In genomic region chr1:26998319-26999300, GRCh38 we compare ENCODE assay signal across 10 cellular contexts. TPM values are rescaled to one million over a fixed set of nuclear protein-coding genes. Genes with fewer than 3 reads are reported as not detected.
A peak's percentile ranks its signal among the peaks of the same experiment; 100 is the strongest.
DNase-seq lines count a peak whose midpoint lies in the region; ATAC-seq and TF ChIP-seq lines count a peak whose summit lies in the region.
"Had no signal": no experiment of that assay in that cellular context is flagged by ENCODE, and none has a peak within 500 bp of the region (broad histone marks: within the 10 kb centered on the region; RNA-seq: fewer than 3 reads in every experiment).

No MANE protein-coding gene starts in this region.

- POLR2A ChIA-PET in Caco-2 (lab: Charles Lee), result interaction anchor here (2.7 kb wide), 1 partner anchor 14 kb away, joined by 13 read pairs; the partner anchor contains the start of gene TENT5B
- POLR2A ChIA-PET in naive thymus-derived CD4-positive, alpha-beta T cell (lab: Charles Lee), result interaction anchor here (0.6 kb wide), 1 partner anchor 120 kb away, joined by 3 read pairs; no protein-coding TSS in a partner anchor

- no peaks in the 10 kb centered on the region for H3K9me3 Mint-ChIP-seq in Caco-2 (ENCODE audit: unreplicated experiment)
- H3K9me3 Mint-ChIP-seq in naive thymus-derived CD4-positive, alpha-beta T cell, result no peaks in the 10 kb centered on the region
- H3K9me3 Mint-ChIP-seq in glutamatergic neuron (ENCODE audit: unreplicated experiment), result peaks cover 7% of the 10 kb centered on the region

- H3K36me3 Mint-ChIP-seq in Caco-2 (ENCODE audit: insufficient read depth, unreplicated experiment), result peaks cover 29% of the 10 kb centered on the region
- no peaks in the 10 kb centered on the region for H3K36me3 Mint-ChIP-seq in naive thymus-derived CD4-positive, alpha-beta T cell
- no peaks in the 10 kb centered on the region for H3K36me3 Mint-ChIP-seq in glutamatergic neuron (ENCODE audit: unreplicated experiment)

- H3K4me1 Mint-ChIP-seq in Caco-2 (ENCODE audit: low read depth, unreplicated experiment) (peaks cover 5% of the 10 kb centered on the region), glutamatergic neuron (ENCODE audit: low read depth, unreplicated experiment) (peaks cover 19% of the 10 kb centered on the region)
- peaks cover 0 to 17% (median 10%) of the 10 kb centered on the region in 7 donors for H3K4me1 Mint-ChIP-seq in naive thymus-derived CD4-positive, alpha-beta T cell

- TF ChIP-seq CTCF in Caco-2 (IDR thresholded peaks at IDR 0.05; ENCODE audit: insufficient read depth in 1 of 2, low read depth in 1 of 2, low read length in 1 of 2, severe bottlenecking in 1 of 2, unreplicated experiment in 1 of 2) (no peak), Peyer's patch (IDR thresholded peaks at IDR 0.05) (no peak), esophagus squamous epithelium (IDR thresholded peaks at IDR 0.05) (no peak), prostate gland (IDR thresholded peaks at IDR 0.05) (no peak), ovary (IDR thresholded peaks at IDR 0.05) (no peak), glutamatergic neuron (IDR thresholded peaks at IDR 0.05; ENCODE audit: partially characterized antibody, unreplicated experiment) (no peak)

- DNase-seq in Caco-2 (no peak), Peyer's patch (no peak), esophagus squamous epithelium (lab: John Stamatoyannopoulos, UW) (no peak), prostate gland (ENCODE audit: low spot score) (no peak), ovary (no peak), glutamatergic neuron (no peak), retina (no peak)
- no peak for DNase-seq in naive thymus-derived CD4-positive, alpha-beta T cell

- peak overlapping the region; percentile 86 for H3K27ac Mint-ChIP-seq in Caco-2 (ENCODE audit: unreplicated experiment)
- no peak overlapping the region for H3K27ac Mint-ChIP-seq in naive thymus-derived CD4-positive, alpha-beta T cell
- H3K27ac Mint-ChIP-seq in glutamatergic neuron (ENCODE audit: unreplicated experiment), result no peak overlapping the region

- H3K27me3 ChIP-seq in Caco-2 (replicated peaks; ENCODE audit: control insufficient read depth, insufficient read depth, low read length) (no peaks in the 10 kb centered on the region), Peyer's patch (no peaks in the 10 kb centered on the region), esophagus squamous epithelium (peaks cover 0 to 26% (median 0%) of the 10 kb centered on the region in 4 donors), prostate gland (replicated peaks; ENCODE audit: insufficient read depth) (no peaks in the 10 kb centered on the region), ovary (no peaks in the 10 kb centered on the region)
- H3K27me3 ChIP-seq in naive thymus-derived CD4-positive, alpha-beta T cell (ENCODE audit: control insufficient read depth in 2 of 2, insufficient read depth in 2 of 2, low read length in 2 of 2), result peaks cover 0 to 13% of the 10 kb centered on the region in 2 donors

- H3K4me3 Mint-ChIP-seq in Caco-2 (ENCODE audit: unreplicated experiment), result no peak overlapping the region
- no peak overlapping the region for H3K4me3 Mint-ChIP-seq in naive thymus-derived CD4-positive, alpha-beta T cell
- H3K4me3 Mint-ChIP-seq in glutamatergic neuron (ENCODE audit: unreplicated experiment), result no peak overlapping the region

- H3K4me1 ChIP-seq in Caco-2 (peaks cover 64% of the 10 kb centered on the region), Peyer's patch (peaks cover 0 to 35% (median 6%) of the 10 kb centered on the region in 4 donors), esophagus squamous epithelium (peaks cover 61 to 97% (median 68%) of the 10 kb centered on the region in 3 donors), prostate gland (replicated peaks) (peaks cover 3% of the 10 kb centered on the region), ovary (ENCODE audit: insufficient read depth) (peaks cover 13% of the 10 kb centered on the region)
- H3K4me1 ChIP-seq in naive thymus-derived CD4-positive, alpha-beta T cell (ENCODE audit: control insufficient read depth in 2 of 2, insufficient read depth in 2 of 2, low read length in 2 of 2), result peaks cover 0 to 14% of the 10 kb centered on the region in 2 donors

- H3K27me3 Mint-ChIP-seq in Caco-2 (ENCODE audit: insufficient read depth, unreplicated experiment), result no peaks in the 10 kb centered on the region
- H3K27me3 Mint-ChIP-seq in naive thymus-derived CD4-positive, alpha-beta T cell, result peaks cover 19 to 47% (median 24%) of the 10 kb centered on the region in 5 donors
- peaks cover 10% of the 10 kb centered on the region for H3K27me3 Mint-ChIP-seq in glutamatergic neuron (ENCODE audit: unreplicated experiment)

- CTCF ChIA-PET in Caco-2 (lab: Charles Lee), result interaction anchor here (0.7 to 1.8 kb wide), 7 partner anchors 14 to 135 kb away, joined by 3 to 10 read pairs (median 5); partner anchors contain the start of genes SFN and TENT5B
- CTCF ChIA-PET in naive thymus-derived CD4-positive, alpha-beta T cell (lab: Charles Lee), result interaction anchor here (0.6 to 2.0 kb wide), 5 partner anchors 9 to 761 kb away, joined by 3 to 6 read pairs (median 3); no protein-coding TSS in a partner anchor

- no peak for TF ChIP-seq EP300 in ovary (IDR thresholded peaks at IDR 0.05)

- intact Hi-C loops in Caco-2 (cut with micrococcal nuclease; ENCODE audit: unreplicated experiment) (loop anchor here (2.0 kb wide), 1 partner anchor 98 kb away; no protein-coding TSS in a partner anchor), esophagus squamous epithelium (cut with DNase I) (loop anchor here (5.0 to 10.0 kb wide), 2 partner anchors 34 to 96 kb away; no protein-coding TSS in a partner anchor), prostate gland (cut with DNase I) (loop anchor here (2.0 kb wide), 1 partner anchor 14 kb away; the partner anchor contains the start of gene TENT5B), ovary (cut with DNase I) (loop anchor here in 3 of 4 donors (5.0 kb wide), 3 partner anchors 44 to 99 kb away; no protein-coding TSS in a partner anchor)
- intact Hi-C loops in naive thymus-derived CD4-positive, alpha-beta T cell (cut with micrococcal nuclease), result no loop called here

- peaks cover 2% of the 10 kb centered on the region; the same call in 1 of the 2 replicates for H3K36me3 ChIP-seq in Caco-2 (ENCODE audit: control insufficient read depth, insufficient read depth, low read length)
- H3K36me3 ChIP-seq in Peyer's patch, result no peaks in the 10 kb centered on the region
- peaks cover 0 to 14% (median 0%) of the 10 kb centered on the region in 3 donors for H3K36me3 ChIP-seq in esophagus squamous epithelium
- H3K36me3 ChIP-seq in prostate gland, result no peaks in the 10 kb centered on the region
- no peaks in the 10 kb centered on the region for H3K36me3 ChIP-seq in naive thymus-derived CD4-positive, alpha-beta T cell (ENCODE audit: control insufficient read depth in 2 of 3, insufficient read depth in 3 of 3, low read length in 3 of 3)
- H3K36me3 ChIP-seq in ovary, result no peaks in the 10 kb centered on the region

- no peak for ATAC-seq in naive thymus-derived CD4-positive, alpha-beta T cell

- no TSS peak for BruUV-seq in Caco-2 (replicated peaks; lab: Mats Ljungman, UMichigan)

- H3K9me3 ChIP-seq in Caco-2, result no peaks in the 10 kb centered on the region
- H3K9me3 ChIP-seq in Peyer's patch, result no peaks in the 10 kb centered on the region
- no peaks in the 10 kb centered on the region for H3K9me3 ChIP-seq in esophagus squamous epithelium
- H3K9me3 ChIP-seq in prostate gland, result no peaks in the 10 kb centered on the region
- H3K9me3 ChIP-seq in naive thymus-derived CD4-positive, alpha-beta T cell (ENCODE audit: control insufficient read depth in 2 of 3, low read length in 3 of 3), result no peaks in the 10 kb centered on the region
- H3K9me3 ChIP-seq in ovary, result no peaks in the 10 kb centered on the region
- H3K9me3 ChIP-seq: psoas muscle had no signal

- H3K27ac ChIP-seq in Peyer's patch, result peak overlapping the region; percentile 57 to 85 (median 68)
- H3K27ac ChIP-seq in esophagus squamous epithelium, result peak overlapping the region; percentile 72 to 94 (median 92)
- peak overlapping the region; percentile 68 to 77 for H3K27ac ChIP-seq in prostate gland
- no peak overlapping the region for H3K27ac ChIP-seq in naive thymus-derived CD4-positive, alpha-beta T cell (ENCODE audit: low read depth, low read length)
- H3K27ac ChIP-seq in ovary, result no peak overlapping the region
- H3K27ac ChIP-seq: psoas muscle had no signal

- TF ChIP-seq POLR2A in Peyer's patch (IDR thresholded peaks at IDR 0.05) (no peak), esophagus squamous epithelium (IDR thresholded peaks at IDR 0.05) (no peak), prostate gland (IDR thresholded peaks at IDR 0.05) (no peak), ovary (IDR thresholded peaks at IDR 0.05) (no peak)

- WGBS in esophagus squamous epithelium, 2 donors, result 43 to 48% methylated on average over 6 to 7 of the region's 11 CpGs
- WGBS in prostate gland, result 90% methylated on average over 11 of the region's 11 CpGs
- 80 to 89% (median 89%) methylated on average over 11 of the region's 11 CpGs for WGBS in ovary, 3 donors

- H3K4me3 ChIP-seq in Caco-2 (ENCODE audit: low read depth, low read length), result no peak overlapping the region
- peak overlapping the region in 1 of 4 donors; percentile 23 for H3K4me3 ChIP-seq in Peyer's patch
- H3K4me3 ChIP-seq in esophagus squamous epithelium, result peak overlapping the region in 3 of 4 donors; percentile 41 to 62 (median 62)
- no peak overlapping the region for H3K4me3 ChIP-seq in prostate gland
- no peak overlapping the region for H3K4me3 ChIP-seq in naive thymus-derived CD4-positive, alpha-beta T cell (ENCODE audit: low read length)
- no peak overlapping the region for H3K4me3 ChIP-seq in ovary

RNA-seq across cellular contexts. Expression of gene TRNP1, which starts 5.1 kb away (rescaled TPM):
- 23.3 and 23.6 TPM in 2 replicates for total RNA-seq in Caco-2 (2022)
- 10 to 100 TPM in 1 of 4 donors, 1 to 10 TPM in 2, not detected in 1; 1.9 to 12.2 (median 3.2) TPM for total RNA-seq in Peyer's patch
- 100 to 1,000 TPM in 1 of 4 donors, 10 to 100 TPM in 3; 26.9 to 208 (median 64.5) TPM for total RNA-seq in esophagus squamous epithelium
- total RNA-seq in prostate gland, result 10 to 100 TPM; 21.1 to 30.6 TPM
- 1 to 10 TPM in 1 of 5 experiments, under 1 TPM in 1, not detected in 3; 0.19 to 5.0 TPM for total RNA-seq in naive thymus-derived CD4-positive, alpha-beta T cell
- polyA plus RNA-seq in naive thymus-derived CD4-positive, alpha-beta T cell, result not detected
- total RNA-seq in ovary, result 10 to 100 TPM in 1 of 7 donors, 1 to 10 TPM in 3, under 1 TPM in 3; 0.25 to 23.8 (median 2.9) TPM
- polyA plus RNA-seq in ovary, result 10 to 100 TPM in 1 of 2 donors, 1 to 10 TPM in 1; 4.2 to 18.0 TPM
- total RNA-seq in glutamatergic neuron (ENCODE audit: unreplicated experiment), result 13.9 TPM

RNA-seq across cellular contexts. Expression of gene TENT5B, which starts 14.0 kb away (rescaled TPM):
- 19.4 and 21.1 TPM in 2 replicates for total RNA-seq in Caco-2 (2022)
- 1 to 10 TPM in 1 of 4 donors, under 1 TPM in 2, not detected in 1; 0.70 to 5.1 (median 0.80) TPM for total RNA-seq in Peyer's patch
- total RNA-seq in esophagus squamous epithelium, result 100 to 1,000 TPM in 3 of 4 donors, 10 to 100 TPM in 1; 76.9 to 263 (median 112) TPM
- 10 to 100 TPM; 19.1 to 19.9 TPM for total RNA-seq in prostate gland
- under 1 TPM in 1 of 5 experiments, not detected in 4; 0.88 TPM for total RNA-seq in naive thymus-derived CD4-positive, alpha-beta T cell
- polyA plus RNA-seq in naive thymus-derived CD4-positive, alpha-beta T cell, result not detected
- total RNA-seq in ovary, result 1 to 10 TPM in 6 of 7 donors, under 1 TPM in 1; 0.33 to 7.4 (median 2.3) TPM
- 1 to 10 TPM; 2.9 to 5.3 TPM for polyA plus RNA-seq in ovary
- total RNA-seq in glutamatergic neuron (ENCODE audit: unreplicated experiment), result 1.5 TPM

RNA-seq across cellular contexts. Expression of gene KDF1, which starts 38.3 kb away (rescaled TPM):
- total RNA-seq in Caco-2 (2022) (13.5 and 14.1 TPM in 2 replicates), Peyer's patch (10 to 100 TPM; 13.2 to 40.1 (median 31.8) TPM), esophagus squamous epithelium (10 to 100 TPM; 18.4 to 25.6 (median 19.6) TPM), prostate gland (10 to 100 TPM; 14.0 to 42.8 TPM), ovary (10 to 100 TPM in 1 of 7 donors, 1 to 10 TPM in 1, under 1 TPM in 2, not detected in 3; 0.59 to 11.0 (median 0.84) TPM), glutamatergic neuron (ENCODE audit: unreplicated experiment) (1.2 TPM)
- 1 to 10 TPM in 4 of 5 experiments, not detected in 1; 1.7 to 2.2 (median 2.2) TPM for total RNA-seq in naive thymus-derived CD4-positive, alpha-beta T cell
- 1 to 10 TPM; 6.9 to 9.5 TPM for polyA plus RNA-seq in naive thymus-derived CD4-positive, alpha-beta T cell
- polyA plus RNA-seq in ovary, result under 1 TPM in 1 of 2 donors, not detected in 1; 0.08 TPM
- total RNA-seq: psoas muscle, temporal lobe had no signal

Comparison
In these comparisons a context has a peak if more than half of its experiments do, and no peak if none do; other contexts are left out.
1. H3K4me3 ChIP-seq: peak in esophagus squamous epithelium (3 of 4); none in Caco-2 (single experiment), prostate gland (0 of 2), naive thymus-derived CD4-positive, alpha-beta T cell (single experiment) and ovary (single experiment).
2. H3K27ac ChIP-seq: peak in Peyer's patch (4 of 4), esophagus squamous epithelium (4 of 4) and prostate gland (2 of 2); none in naive thymus-derived CD4-positive, alpha-beta T cell (single experiment) and ovary (0 of 2).
3. intact Hi-C loops: an anchor here in Caco-2 (2.0 kb wide), esophagus squamous epithelium (5.0 to 10.0 kb wide), prostate gland (2.0 kb wide) and ovary (5.0 kb wide); none called in naive thymus-derived CD4-positive, alpha-beta T cell.